Comparison of ENCODE assay signal across 28 cellular contexts in the genomic region with DNA sequence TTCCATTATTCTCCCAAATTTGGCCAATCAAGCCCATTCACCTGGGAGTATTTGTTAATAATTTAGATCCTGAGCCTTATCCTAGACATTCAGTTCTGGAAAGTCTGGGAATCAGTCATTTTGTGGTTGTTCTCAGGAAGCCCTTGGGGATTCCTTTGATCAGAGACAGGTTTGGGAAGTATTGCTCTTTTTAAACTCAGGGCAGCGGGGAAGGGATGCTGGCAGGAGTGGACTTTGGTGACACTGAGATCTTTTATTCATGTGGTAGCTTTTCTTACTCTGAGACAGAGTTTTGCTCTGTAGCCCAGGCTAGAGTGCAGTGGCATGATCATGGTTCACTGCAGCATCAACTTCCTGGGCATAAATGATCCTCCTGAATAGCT.
"Had no signal": no experiment of that assay in that cellular context is flagged by ENCODE, and none has a peak within 500 bp of the region (broad histone marks: within the 10 kb centered on the region; RNA-seq: fewer than 3 reads in every experiment).

No MANE protein-coding gene starts in this region.

- H3K36me3 ChIP-seq: left lung, lower lobe of right lung, ovary, suprapubic skin, thoracic aorta, tibial artery, upper lobe of left lung, vagina had no signal

- ATAC-seq: left colon; left lung; mucosa of descending colon; naive thymus-derived CD4-positive, alpha-beta T cell; natural killer cell treated with Interleukin-12 subunit alpha and Interleukin-12 subunit beta and Interleukin-15 and Interleukin-18, amount 100 ng/mL, for 72 hours; stimulated activated naive B cell treated with anti-CD40 and anti-IgM and Interleukin-4, amounts not matched to agents 10 μg/mL and 1 μg/mL and 100 μg/mL, for 72 hours had no signal

- H3K4me3 Mint-ChIP-seq: naive thymus-derived CD4-positive, alpha-beta T cell; natural killer cell treated with Interleukin-12 subunit alpha and Interleukin-12 subunit beta and Interleukin-15 and Interleukin-18, amount 100 ng/mL, for 72 hours; stimulated activated naive B cell treated with anti-CD40 and anti-IgM and Interleukin-4, amounts not matched to agents 10 μg/mL and 1 μg/mL and 100 μg/mL, for 72 hours; stimulated activated naive CD8-positive, alpha-beta T cell treated with anti-CD3 and anti-CD28 coated beads, Interleukin-15, Interleukin-2, amounts not matched to agents 100 ng/mL and 50 ng/mL, for 24 hours had no signal

- FAIRE-seq: islet of Langerhans, kidney had no signal

- H3K4me3 ChIP-seq: left lung, lower lobe of right lung, mucosa of descending colon, ovary, skin epidermis, suprapubic skin, thoracic aorta, tibial artery, upper lobe of left lung, vagina had no signal

- H3K9me3 Mint-ChIP-seq: natural killer cell treated with Interleukin-12 subunit alpha and Interleukin-12 subunit beta and Interleukin-15 and Interleukin-18, amount 100 ng/mL, for 72 hours; stimulated activated naive B cell treated with anti-CD40 and anti-IgM and Interleukin-4, amounts not matched to agents 10 μg/mL and 1 μg/mL and 100 μg/mL, for 72 hours; stimulated activated naive CD8-positive, alpha-beta T cell treated with anti-CD3 and anti-CD28 coated beads, Interleukin-15, Interleukin-2, amounts not matched to agents 100 ng/mL and 50 ng/mL, for 24 hours had no signal

- H3K4me1 ChIP-seq: lower lobe of right lung, suprapubic skin, upper lobe of left lung, vagina had no signal

- H3K27me3 Mint-ChIP-seq: natural killer cell treated with Interleukin-12 subunit alpha and Interleukin-12 subunit beta and Interleukin-15 and Interleukin-18, amount 100 ng/mL, for 72 hours; progenitor cell of endocrine pancreas; stimulated activated naive B cell treated with anti-CD40 and anti-IgM and Interleukin-4, amounts not matched to agents 10 μg/mL and 1 μg/mL and 100 μg/mL, for 72 hours; stimulated activated naive CD8-positive, alpha-beta T cell treated with anti-CD3 and anti-CD28 coated beads, Interleukin-15, Interleukin-2, amounts not matched to agents 100 ng/mL and 50 ng/mL, for 24 hours had no signal

- H3K9me3 ChIP-seq: left lung, lower lobe of right lung, mucosa of descending colon, ovary, suprapubic skin, thoracic aorta, tibial artery, upper lobe of left lung, vagina had no signal

- H3K27me3 ChIP-seq: left lung, ovary, suprapubic skin, tibial artery, upper lobe of left lung, vagina had no signal

- DNase-seq: hippocampal formation; kidney; left colon; left lung; lower lobe of right lung; mammary epithelial cell; mesenchymal stem cell; midbrain; mucosa of descending colon; naive thymus-derived CD4-positive, alpha-beta T cell; ovary; retina; right cardiac atrium; stimulated activated CD4-positive, alpha-beta T cell treated with anti-CD3 and anti-CD28 coated beads, Interleukin-12 subunit alpha, Interleukin-12 subunit beta, amount 100 ng/mL, for 4 hours; stimulated activated CD4-positive, alpha-beta T cell treated with anti-CD3 and anti-CD28 coated beads, Interleukin-15, amount 100 ng/mL, for 24 hours; stimulated activated CD4-positive, alpha-beta T cell treated with anti-CD3 and anti-CD28 coated beads, Interleukin-2, amount 100 ng/mL, for 24 hours; stimulated activated CD4-positive, alpha-beta T cell treated with anti-CD3 and anti-CD28 coated beads, Interleukin-4, amount 100 ng/mL, for 1 hour; stimulated activated naive B cell treated with anti-CD40 and anti-IgM and Interleukin-4, amounts not matched to agents 10 μg/mL and 1 μg/mL and 100 μg/mL, for 72 hours; tibial artery; upper lobe of left lung had no signal

- H3K27ac ChIP-seq: left lung, lower lobe of right lung, ovary, suprapubic skin, thoracic aorta, upper lobe of left lung, vagina had no signal

- H3K36me3 Mint-ChIP-seq: natural killer cell treated with Interleukin-12 subunit alpha and Interleukin-12 subunit beta and Interleukin-15 and Interleukin-18, amount 100 ng/mL, for 72 hours had no signal

- H3K27ac Mint-ChIP-seq: natural killer cell treated with Interleukin-12 subunit alpha and Interleukin-12 subunit beta and Interleukin-15 and Interleukin-18, amount 100 ng/mL, for 72 hours; progenitor cell of endocrine pancreas; stimulated activated naive B cell treated with anti-CD40 and anti-IgM and Interleukin-4, amounts not matched to agents 10 μg/mL and 1 μg/mL and 100 μg/mL, for 72 hours; stimulated activated naive CD8-positive, alpha-beta T cell treated with anti-CD3 and anti-CD28 coated beads, Interleukin-15, Interleukin-2, amounts not matched to agents 100 ng/mL and 50 ng/mL, for 24 hours had no signal
